ENCODE assay signal across 24 cellular contexts in genomic region chr1:99672500-99673213, GRCh38. TPM values are rescaled to one million over a fixed set of nuclear protein-coding genes. Genes with fewer than 3 reads are reported as not detected.
DNase-seq lines count a peak whose midpoint lies in the region; ATAC-seq and TF ChIP-seq lines count a peak whose summit lies in the region.
"Had no signal": no experiment of that assay in that cellular context is flagged by ENCODE, and none has a peak within 500 bp of the region (broad histone marks: within the 10 kb centered on the region; RNA-seq: fewer than 3 reads in every experiment).

No MANE protein-coding gene starts in this region.

- H3K27ac Mint-ChIP-seq in activated naive CD4-positive, alpha-beta T cell treated with anti-CD3 and anti-CD28 coated beads, Interleukin-2, amount 50 U/mL, for 72 hours: no peak overlapping the region
- H3K27ac Mint-ChIP-seq: activated CD4-positive, alpha-beta T cell treated with anti-CD3 and anti-CD28 coated beads, Interleukin-2, amount 10 ng/mL, durations not matched to agents 7 days and 5 days; natural killer cell; T-helper 2 cell treated with Interferon-gamma antibody and Interleukin-4, amounts not matched to agents 5 μg/mL and 100 μg/mL, for 36 hours had no signal

- peak; percentile 59 to 90 (median 85) for ATAC-seq in heart right ventricle
- peak; percentile 84 to 89 (median 87) for ATAC-seq in psoas muscle
- ATAC-seq in HG03469 (IDR thresholded peaks at IDR 0.05; ENCODE audit: unreplicated experiment): no peak
- ATAC-seq in activated naive CD4-positive, alpha-beta T cell treated with anti-CD3 and anti-CD28 coated beads, Interleukin-2, amount 50 U/mL, for 72 hours: no peak
- no peak for ATAC-seq in HG02678 (IDR thresholded peaks at IDR 0.05; ENCODE audit: unreplicated experiment)
- ATAC-seq: activated T-cell treated with anti-CD3 and anti-CD28 coated beads, Interleukin-2, amount 50 U/mL, for 4 hours; natural killer cell had no signal

- H3K4me1 ChIP-seq in heart right ventricle (peaks cover 6 to 99% (median 83%) of the 10 kb centered on the region in 9 donors), psoas muscle (peaks cover 99% of the 10 kb centered on the region)

- no peaks in the 10 kb centered on the region for H3K36me3 ChIP-seq in brain microvascular endothelial cell (replicated peaks)
- peaks cover 0 to 100% (median 29%) of the 10 kb centered on the region in 9 donors for H3K36me3 ChIP-seq in heart right ventricle
- H3K36me3 ChIP-seq in psoas muscle (ENCODE audit: insufficient read depth in 1 of 2, low read depth in 1 of 2): peaks cover 0 to 94% of the 10 kb centered on the region in 2 donors
- H3K36me3 ChIP-seq: HAP-1 had no signal

- intact Hi-C loops in heart right ventricle (cut with DNase I) (loop anchor here in 1 of 10 donors (10.0 kb wide), 1 partner anchor 138 kb away; no protein-coding TSS in a partner anchor), psoas muscle (cut with DNase I) (no loop called here)

- DNase-seq in EL (peak; percentile 45), brain microvascular endothelial cell (peak; percentile 36), heart right ventricle (peak; percentile 38 to 70), psoas muscle (peak; percentile 47 to 79), midbrain (lab: John Stamatoyannopoulos, UW) (no peak)
- no peak for DNase-seq in activated naive CD4-positive, alpha-beta T cell treated with anti-CD3 and anti-CD28 coated beads, Interleukin-2, amount 50 U/mL, for 72 hours (ENCODE audit: low spot score in 2 of 2)
- DNase-seq: activated CD4-positive, alpha-beta T cell treated with anti-CD3 and anti-CD28 coated beads, Interleukin-2, amount 10 ng/mL, durations not matched to agents 7 days and 5 days; activated T-cell treated with anti-CD3 and anti-CD28 coated beads, Interleukin-2, amount 50 U/mL, for 4 hours; AML-193; amniotic stem cell; DMS53; dorsolateral prefrontal cortex; Kasumi-1; kidney glomerular epithelial cell; natural killer cell; NCI-H2081 treated with DMSO at 0.1 percent for 48 hours; NCI-H774 had no signal

- H3K27ac ChIP-seq in brain microvascular endothelial cell (no peak overlapping the region), heart right ventricle (peak overlapping the region; percentile 51 to 99 (median 79)), psoas muscle (peak overlapping the region; percentile 86)
- H3K27ac ChIP-seq: dorsolateral prefrontal cortex, HL-60, RWPE1 had no signal

- H3K9me3 Mint-ChIP-seq in activated naive CD4-positive, alpha-beta T cell treated with anti-CD3 and anti-CD28 coated beads, Interleukin-2, amount 50 U/mL, for 72 hours: no peaks in the 10 kb centered on the region
- H3K9me3 Mint-ChIP-seq: activated CD4-positive, alpha-beta T cell treated with anti-CD3 and anti-CD28 coated beads, Interleukin-2, amount 10 ng/mL, durations not matched to agents 7 days and 5 days; activated T-cell treated with anti-CD3 and anti-CD28 coated beads, Interleukin-2, amount 50 U/mL, for 4 hours; natural killer cell; T-helper 2 cell treated with Interferon-gamma antibody and Interleukin-4, amounts not matched to agents 5 μg/mL and 100 μg/mL, for 36 hours had no signal

- H3K36me3 Mint-ChIP-seq in activated naive CD4-positive, alpha-beta T cell treated with anti-CD3 and anti-CD28 coated beads, Interleukin-2, amount 50 U/mL, for 72 hours: no peaks in the 10 kb centered on the region
- H3K36me3 Mint-ChIP-seq: natural killer cell had no signal

- H3K27me3 ChIP-seq in brain microvascular endothelial cell (replicated peaks): no peaks in the 10 kb centered on the region
- H3K27me3 ChIP-seq in heart right ventricle: no peaks in the 10 kb centered on the region
- H3K27me3 ChIP-seq in psoas muscle (ENCODE audit: insufficient read depth in 3 of 3, low read length in 2 of 3): no peaks in the 10 kb centered on the region

- TF ChIP-seq CTCF in brain microvascular endothelial cell (IDR thresholded peaks at IDR 0.05; ENCODE audit: low read depth, low read length, missing control alignments): no peak
- TF ChIP-seq CTCF in heart right ventricle (IDR thresholded peaks at IDR 0.05): no peak
- TF ChIP-seq CTCF in psoas muscle (IDR thresholded peaks at IDR 0.05): no peak

- in situ Hi-C loops in brain microvascular endothelial cell (cut with HindIII; ENCODE audit: low pct_ligation_motif_present, low sequenced_read_pairs): no loop called here

- no peak overlapping the region for H3K4me3 ChIP-seq in brain microvascular endothelial cell (ENCODE audit: low read depth, low read length)
- H3K4me3 ChIP-seq in heart right ventricle: no peak overlapping the region
- peak overlapping the region; percentile 35 for H3K4me3 ChIP-seq in psoas muscle
- H3K4me3 ChIP-seq: dorsolateral prefrontal cortex, HAP-1, smooth muscle cell had no signal

- 19 to 25% methylated on average over 6 of the region's 6 CpGs for WGBS in heart right ventricle, 2 donors
- WGBS in psoas muscle, 3 donors: 6 to 14% (median 11%) methylated on average over 6 of the region's 6 CpGs

- H3K9me3 ChIP-seq in heart right ventricle (no peaks in the 10 kb centered on the region), psoas muscle (no peaks in the 10 kb centered on the region)
- H3K9me3 ChIP-seq: HAP-1 had no signal

RNA-seq across cellular contexts. Expression of gene PALMD, which starts 26.7 kb away (rescaled TPM):
- total RNA-seq in heart right ventricle (100 to 1,000 TPM in 7 of 10 donors, 10 to 100 TPM in 3; 82.5 to 173 (median 121) TPM), psoas muscle (100 to 1,000 TPM in 3 of 4 donors, 10 to 100 TPM in 1; 46.2 to 219 (median 113) TPM)
- polyA plus RNA-seq in heart right ventricle (100 to 1,000 TPM in 1 of 2 donors, 10 to 100 TPM in 1; 81.2 to 194 TPM), psoas muscle (100 to 1,000 TPM in 1 of 3 donors, 10 to 100 TPM in 2; 54.4 to 130 (median 59.4) TPM)
- total RNA-seq in activated naive CD4-positive, alpha-beta T cell treated with anti-CD3 and anti-CD28 coated beads, Interleukin-2, amount 50 U/mL, for 72 hours: not detected
- total RNA-seq: activated CD4-positive, alpha-beta T cell treated with anti-CD3 and anti-CD28 coated beads, Interleukin-2, amount 10 ng/mL, durations not matched to agents 7 days and 5 days; activated T-cell treated with anti-CD3 and anti-CD28 coated beads, Interleukin-2, amount 50 U/mL, for 4 hours; natural killer cell had no signal

Comparison
In these comparisons a context has a peak if more than half of its experiments do, and no peak if none do; other contexts are left out.
1. DNase-seq: peak in EL (single experiment), brain microvascular endothelial cell (single experiment), heart right ventricle (2 of 2) and psoas muscle (2 of 2); none in activated naive CD4-positive, alpha-beta T cell treated with anti-CD3 and anti-CD28 coated beads, Interleukin-2, amount 50 U/mL, for 72 hours (0 of 2) and midbrain (single experiment).
2. ATAC-seq: peak in heart right ventricle (8 of 8) and psoas muscle (4 of 4); none in HG03469 (single experiment), activated naive CD4-positive, alpha-beta T cell treated with anti-CD3 and anti-CD28 coated beads, Interleukin-2, amount 50 U/mL, for 72 hours (0 of 2) and HG02678 (single experiment).
3. RNA of gene PALMD, which starts 26.7 kb away (total RNA-seq): 82.5 to 173 TPM in heart right ventricle and 46.2 to 219 TPM in psoas muscle; not detected in activated naive CD4-positive, alpha-beta T cell treated with anti-CD3 and anti-CD28 coated beads, Interleukin-2, amount 50 U/mL, for 72 hours; every median in the first group is over 10 times any median in the second.